ENCODE assay signal across 21 cellular contexts in the genomic region with DNA sequence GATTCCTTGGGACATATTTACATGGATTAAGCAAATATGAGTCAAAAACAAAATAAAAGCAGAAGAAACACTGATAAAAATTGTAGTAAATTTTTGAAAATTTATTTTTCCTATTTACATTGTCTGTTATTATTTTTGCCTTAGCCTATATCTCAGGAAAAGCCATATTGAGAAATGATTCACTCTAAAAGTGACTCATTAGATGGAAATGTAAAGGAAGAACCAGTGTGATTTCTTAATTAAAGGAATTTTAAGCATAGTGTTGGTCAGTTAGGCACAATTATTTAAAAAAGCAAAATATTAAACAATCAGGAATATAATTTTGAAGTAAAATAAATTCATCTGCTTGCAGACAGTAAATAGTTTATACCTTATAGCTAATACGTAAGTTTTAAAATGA.
A peak's percentile ranks its signal among the peaks of the same experiment; 100 is the strongest.
DNase-seq lines count a peak whose midpoint lies in the region; ATAC-seq, FAIRE-seq and TF ChIP-seq lines count a peak whose summit lies in the region.
"Had no signal": no experiment of that assay in that cellular context is flagged by ENCODE, and none has a peak within 500 bp of the region (broad histone marks: within the 10 kb centered on the region; RNA-seq: fewer than 3 reads in every experiment).

No MANE protein-coding gene starts in this region.

- peak; percentile 69 for FAIRE-seq in pancreas (lab: Jason Lieb, UNC)
- FAIRE-seq: astrocyte had no signal

- no peak for TF ChIP-seq EP300 in esophagus muscularis mucosa (IDR thresholded peaks at IDR 0.05)

- H3K9me3 ChIP-seq in pancreas = no peaks in the 10 kb centered on the region
- H3K9me3 ChIP-seq in esophagus muscularis mucosa = no peaks in the 10 kb centered on the region
- H3K9me3 ChIP-seq: esophagus squamous epithelium, sigmoid colon, thyroid gland had no signal

- DNase-seq in HCEC 1CT = peak; percentile 50
- DNase-seq in RWPE1 (ENCODE audit: low spot score) = peak; percentile 55
- no peak for DNase-seq in epithelial cell of prostate (ENCODE audit: low read depth, low spot score)
- DNase-seq in pancreas = no peak
- no peak for DNase-seq in esophagus muscularis mucosa (ENCODE audit: extremely low spot score)
- DNase-seq: effector CD4-positive, alpha-beta T cell; esophagus squamous epithelium; kidney glomerular epithelial cell; NCI-H1694 treated with DMSO at 0.1 percent for 48 hours; NCI-H69; sigmoid colon; stimulated activated naive CD8-positive, alpha-beta T cell treated with anti-CD3 and anti-CD28 coated beads, Interleukin-15, amount 100 ng/mL, for 72 hours; T-helper 9 cell; thyroid gland had no signal

- no peaks in the 10 kb centered on the region for H3K36me3 ChIP-seq in pancreas
- H3K36me3 ChIP-seq in esophagus muscularis mucosa = no peaks in the 10 kb centered on the region
- H3K36me3 ChIP-seq: esophagus squamous epithelium, neural progenitor cell, sigmoid colon, thyroid gland had no signal

- H3K27ac ChIP-seq in RWPE1 = no peak overlapping the region
- H3K27ac ChIP-seq in epithelial cell of prostate = peak overlapping the region; percentile 16
- H3K27ac ChIP-seq in pancreas = no peak overlapping the region
- H3K27ac ChIP-seq in esophagus muscularis mucosa (replicated peaks in 1 of 4) = no peak overlapping the region
- H3K27ac ChIP-seq: esophagus squamous epithelium, neural progenitor cell, sigmoid colon, thyroid gland had no signal

- no peak for TF ChIP-seq POLR2A in esophagus muscularis mucosa (IDR thresholded peaks at IDR 0.05; ENCODE audit: low read depth)

- intact Hi-C loops in pancreas (cut with DNase I) (no loop called here), esophagus muscularis mucosa (cut with DNase I) (no loop called here)

- WGBS in pancreas, 2 donors = 98% methylated on average over 1 of the region's 1 CpG
- 88% methylated on average over 1 of the region's 1 CpG for WGBS in esophagus muscularis mucosa

- CTCF ChIA-PET in RWPE1 (lab: Yijun Ruan, JAX) = interaction anchor here (0.7 kb wide), 1 partner anchor 195 kb away, joined by 3 read pairs; no protein-coding TSS in a partner anchor

- ATAC-seq in pancreas (no peak), GM18520 (IDR thresholded peaks at IDR 0.05; ENCODE audit: unreplicated experiment) (no peak), HG03039 (IDR thresholded peaks at IDR 0.05; ENCODE audit: unreplicated experiment) (no peak)
- ATAC-seq: Right ventricle myocardium inferior; stimulated activated naive CD8-positive, alpha-beta T cell treated with anti-CD3 and anti-CD28 coated beads, Interleukin-15, amount 100 ng/mL, for 72 hours; WTC11 had no signal

- no peak for TF ChIP-seq CTCF in RWPE1 (conservative IDR thresholded peaks at IDR 0.05; ENCODE audit: low read depth)
- no peak for TF ChIP-seq CTCF in pancreas (IDR thresholded peaks at IDR 0.05)
- no peak for TF ChIP-seq CTCF in esophagus muscularis mucosa (IDR thresholded peaks at IDR 0.05)

- H3K4me1 ChIP-seq in pancreas (peaks cover 0 to 7% (median 0%) of the 10 kb centered on the region in 3 donors), esophagus muscularis mucosa (peaks cover 7 to 23% (median 17%) of the 10 kb centered on the region in 4 donors)
- H3K4me1 ChIP-seq: neural progenitor cell had no signal

- H3K27me3 ChIP-seq in pancreas (no peaks in the 10 kb centered on the region), esophagus muscularis mucosa (no peaks in the 10 kb centered on the region)
- H3K27me3 ChIP-seq: esophagus squamous epithelium, neural progenitor cell, sigmoid colon, thyroid gland had no signal

- H3K4me3 ChIP-seq in pancreas (no peak overlapping the region), esophagus muscularis mucosa (no peak overlapping the region)
- H3K4me3 ChIP-seq: esophagus squamous epithelium, lung, neural progenitor cell, sigmoid colon, thyroid gland had no signal

- POLR2A ChIA-PET in RWPE1 (lab: Yijun Ruan, JAX; ENCODE audit: low non-redundant PET) = no interaction called here

Comparison
In these comparisons a context has a peak if more than half of its experiments do, and no peak if none do; other contexts are left out.
1. DNase-seq: peak in HCEC 1CT (single experiment) and RWPE1 (single experiment); none in epithelial cell of prostate (single experiment), pancreas (0 of 6) and esophagus muscularis mucosa (single experiment).